ENCODE assay signal across 12 cellular contexts in genomic region chr6:98657764-98658163, GRCh38.
A peak's percentile ranks its signal among the peaks of the same experiment; 100 is the strongest.
DNase-seq lines count a peak whose midpoint lies in the region; ATAC-seq, FAIRE-seq and TF ChIP-seq lines count a peak whose summit lies in the region.
"Had no signal": no experiment of that assay in that cellular context is flagged by ENCODE, and none has a peak within 500 bp of the region (broad histone marks: within the 10 kb centered on the region; RNA-seq: fewer than 3 reads in every experiment).

No MANE protein-coding gene starts in this region.

- H2AFZ ChIP-seq in endothelial cell of umbilical vein (ENCODE audit: low read depth, low read length): no peak overlapping the region

- no peaks in the 10 kb centered on the region for H3K4me1 Mint-ChIP-seq in MCF 10A (ENCODE audit: insufficient read depth, unreplicated experiment)

- POLR2A ChIA-PET in MCF 10A (lab: Yijun Ruan, JAX) (no interaction called here), endothelial cell of umbilical vein (lab: Charles Lee) (no interaction called here)

- no peaks in the 10 kb centered on the region for H4K20me1 ChIP-seq in endothelial cell of umbilical vein (replicated peaks; ENCODE audit: control insufficient read depth, extremely low read depth, insufficient read depth, low read length)

- intact Hi-C loops in MCF 10A (cut with micrococcal nuclease) (no loop called here), breast epithelium (cut with DNase I; ENCODE audit: low total_unique reads) (no loop called here), endothelial cell of umbilical vein (cut with micrococcal nuclease) (no loop called here)

- no peaks in the 10 kb centered on the region for H3K27me3 Mint-ChIP-seq in MCF 10A (ENCODE audit: insufficient read depth, unreplicated experiment)

- dilution Hi-C loops in endothelial cell of umbilical vein (cut with MboI; ENCODE audit: extremely low pct_ligation_motif_present, low sequenced_read_pairs): no loop called here

- no peak overlapping the region for H3K9ac ChIP-seq in SK-N-MC (ENCODE audit: insufficient read length)
- H3K9ac ChIP-seq in endothelial cell of umbilical vein (replicated peaks; ENCODE audit: extremely low read depth, insufficient read depth, low read length): no peak overlapping the region

- H3K4me2 ChIP-seq in endothelial cell of umbilical vein (ENCODE audit: insufficient read depth, low read length): no peak overlapping the region

- peak; percentile 64 for DNase-seq in MCF 10A (ENCODE audit: unreplicated experiment)
- DNase-seq in breast epithelium (ENCODE audit: low spot score in 2 of 2): no peak
- peak; percentile 90 for DNase-seq in SK-N-MC (ENCODE audit: low read depth, low spot score)
- peak; percentile 3 for DNase-seq in endothelial cell of umbilical vein (ENCODE audit: low read depth, low spot score)
- peak; percentile 1 for DNase-seq in smooth muscle cell of the brain vasculature (ENCODE audit: low read depth, low spot score)
- DNase-seq in omental fat pad (ENCODE audit: low spot score): no peak
- no peak for DNase-seq in NCI-H345 (lab: John Stamatoyannopoulos, UW)
- DNase-seq: left ventricle myocardium inferior had no signal

- H3K79me2 ChIP-seq in endothelial cell of umbilical vein (ENCODE audit: control insufficient read depth, insufficient read depth, low read length): no peaks in the 10 kb centered on the region

- H3K27me3 ChIP-seq in breast epithelium (peaks cover 0 to 3% of the 10 kb centered on the region in 2 donors), endothelial cell of umbilical vein (ENCODE audit: control insufficient read depth in 2 of 2, insufficient read depth in 2 of 2, low read length in 2 of 2) (no peaks in the 10 kb centered on the region)
- H3K27me3 ChIP-seq: thyroid gland had no signal

- no peaks in the 10 kb centered on the region for H3K9me1 ChIP-seq in endothelial cell of umbilical vein (replicated peaks; ENCODE audit: control insufficient read depth, extremely low read depth, insufficient read depth, low read length)

- H3K4me1 ChIP-seq in breast epithelium: no peaks in the 10 kb centered on the region
- no peaks in the 10 kb centered on the region for H3K4me1 ChIP-seq in endothelial cell of umbilical vein (ENCODE audit: control insufficient read depth, extremely low read depth, insufficient read depth, low read length)
- H3K4me1 ChIP-seq: left ventricle myocardium inferior, thyroid gland had no signal

- TF ChIP-seq CTCF in MCF 10A (IDR thresholded peaks at IDR 0.05; ENCODE audit: unreplicated experiment): no peak
- TF ChIP-seq CTCF in breast epithelium (IDR thresholded peaks at IDR 0.05): no peak
- no peak for TF ChIP-seq CTCF in endothelial cell of umbilical vein (IDR thresholded peaks at IDR 0.05; ENCODE audit: extremely low read depth in 1 of 2, insufficient read depth in 1 of 2, low read depth in 1 of 2, low read length in 2 of 2)
- TF ChIP-seq CTCF in omental fat pad (IDR thresholded peaks at IDR 0.05): no peak

- FAIRE-seq in endothelial cell of umbilical vein (lab: Jason Lieb, UNC): no peak
- FAIRE-seq: colon had no signal

- H3K27ac Mint-ChIP-seq in MCF 10A (ENCODE audit: low read depth, unreplicated experiment): no peak overlapping the region

- ATAC-seq in omental fat pad (ENCODE audit: low FRiP score): no peak
- no peak for ATAC-seq in GM18498 (IDR thresholded peaks at IDR 0.05; ENCODE audit: unreplicated experiment)

- H3K9me3 Mint-ChIP-seq in MCF 10A (ENCODE audit: unreplicated experiment): no peaks in the 10 kb centered on the region

- BruUV-seq in MCF 10A (replicated peaks; lab: Mats Ljungman, UMichigan): no TSS peak
- no TSS peak for BruUV-seq in endothelial cell of umbilical vein (replicated peaks; lab: Mats Ljungman, UMichigan)

- CTCF ChIA-PET in MCF 10A (lab: Yijun Ruan, JAX) (no interaction called here), endothelial cell of umbilical vein (lab: Charles Lee) (no interaction called here)

- H3K27ac ChIP-seq in breast epithelium: no peak overlapping the region
- H3K27ac ChIP-seq in SK-N-MC: no peak overlapping the region
- H3K27ac ChIP-seq in endothelial cell of umbilical vein (ENCODE audit: insufficient read depth, low read depth, low read length): no peak overlapping the region
- H3K27ac ChIP-seq: left ventricle myocardium inferior, thyroid gland, VCaP had no signal

- H3K4me3 Mint-ChIP-seq in MCF 10A (ENCODE audit: unreplicated experiment): no peak overlapping the region

- H3K9me3 ChIP-seq in breast epithelium: no peaks in the 10 kb centered on the region
- no peaks in the 10 kb centered on the region for H3K9me3 ChIP-seq in SK-N-MC (ENCODE audit: low read depth, low read length)
- peaks cover 4% of the 10 kb centered on the region for H3K9me3 ChIP-seq in endothelial cell of umbilical vein (replicated peaks; ENCODE audit: control insufficient read depth, insufficient read depth, low read length)
- H3K9me3 ChIP-seq: left ventricle myocardium inferior, thyroid gland had no signal

- peaks cover 6% of the 10 kb centered on the region for H3K36me3 Mint-ChIP-seq in MCF 10A (ENCODE audit: insufficient read depth, unreplicated experiment)

- H3K4me3 ChIP-seq in breast epithelium: no peak overlapping the region
- no peak overlapping the region for H3K4me3 ChIP-seq in SK-N-MC
- H3K4me3 ChIP-seq in endothelial cell of umbilical vein (replicated peaks in 1 of 3; ENCODE audit: insufficient read depth in 1 of 3, low read depth in 1 of 3, low read length in 3 of 3): no peak overlapping the region
- H3K4me3 ChIP-seq: left ventricle myocardium inferior, thyroid gland had no signal

- TF ChIP-seq POLR2A in breast epithelium (IDR thresholded peaks at IDR 0.05) (no peak), endothelial cell of umbilical vein (IDR thresholded peaks at IDR 0.05; ENCODE audit: low read depth, low read length) (no peak)

- no peaks in the 10 kb centered on the region for H3K36me3 ChIP-seq in breast epithelium
- H3K36me3 ChIP-seq in SK-N-MC (ENCODE audit: insufficient read depth, low read length): no peaks in the 10 kb centered on the region
- no peaks in the 10 kb centered on the region for H3K36me3 ChIP-seq in endothelial cell of umbilical vein (ENCODE audit: control insufficient read depth in 2 of 2, extremely low read depth in 1 of 2, insufficient read depth in 2 of 2, low read length in 2 of 2)
- H3K36me3 ChIP-seq: left ventricle myocardium inferior, thyroid gland had no signal

TF ChIP-seq in endothelial cell of umbilical vein, 7 proteins besides CTCF, POLR2A, EP300 and RAD21:
- TF ChIP-seq EZH2 (IDR thresholded peaks at IDR 0.05; ENCODE audit: borderline replicate concordance, low read depth, low read length, severe bottlenecking) (no peak), FOS (IDR thresholded peaks at IDR 0.05; ENCODE audit: borderline replicate concordance, insufficient read depth, low read length) (no peak), MYC (IDR thresholded peaks at IDR 0.05; ENCODE audit: low read depth, low read length) (no peak), JUN (IDR thresholded peaks at IDR 0.05; ENCODE audit: borderline replicate concordance, insufficient read depth, insufficient read length, low read depth) (no peak), GATA2 (IDR thresholded peaks at IDR 0.05; ENCODE audit: insufficient read depth, insufficient read length, low read depth, low read length) (no peak), MAX (IDR thresholded peaks at IDR 0.05; ENCODE audit: insufficient read depth, insufficient read length) (no peak), POLR2AphosphoS5 (IDR thresholded peaks at IDR 0.05; ENCODE audit: insufficient read depth, low read depth, low read length) (no peak)
TF ChIP-seq in endothelial cell of umbilical vein: peak in this region for 0.

Comparison
In these comparisons a context has a peak if more than half of its experiments do, and no peak if none do; other contexts are left out.
1. DNase-seq: peak in MCF 10A (single experiment), SK-N-MC (single experiment), endothelial cell of umbilical vein (single experiment) and smooth muscle cell of the brain vasculature (single experiment); none in breast epithelium (0 of 2), omental fat pad (single experiment) and NCI-H345 (single experiment).